ENCODE assay signal across 19 cellular contexts in the genomic region with DNA sequence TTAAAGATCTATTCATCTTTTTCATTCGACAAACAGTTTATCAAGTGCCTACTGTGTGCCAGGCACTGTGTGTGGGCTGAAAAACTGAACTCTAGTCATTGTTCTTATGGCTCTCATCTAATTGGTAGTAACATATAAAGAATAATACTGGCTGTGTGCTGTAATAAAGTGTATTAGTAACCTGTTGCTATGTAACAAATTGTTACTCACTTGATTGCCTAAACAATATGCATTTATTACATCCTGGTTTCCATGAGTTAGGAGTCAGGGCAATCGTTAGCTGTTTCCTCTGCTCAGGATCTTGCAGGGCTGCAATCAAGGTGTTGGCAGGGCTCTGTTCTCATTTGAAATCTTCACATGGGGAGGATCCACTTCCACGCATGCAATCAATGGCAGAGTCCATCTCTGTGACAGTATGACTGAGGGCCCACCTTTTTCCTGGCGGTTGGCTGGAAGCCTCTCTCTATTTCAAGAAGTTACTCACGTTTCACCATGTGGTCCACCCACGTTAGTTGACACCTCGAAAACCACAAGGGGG.
"Had no signal": no experiment of that assay in that cellular context is flagged by ENCODE, and none has a peak within 500 bp of the region (broad histone marks: within the 10 kb centered on the region; RNA-seq: fewer than 3 reads in every experiment).

No MANE protein-coding gene starts in this region.

- ATAC-seq: left lung; stimulated activated naive CD8-positive, alpha-beta T cell treated with anti-CD3 and anti-CD28 coated beads, Interleukin-15, amount 100 ng/mL, for 72 hours had no signal

- H3K36me3 Mint-ChIP-seq: activated naive CD4-positive, alpha-beta T cell treated with anti-CD3 and anti-CD28 coated beads, Interleukin-2, amount 10 ng/mL, durations not matched to agents 7 days and 5 days; natural killer cell had no signal

- H3K9me3 ChIP-seq: left lung, tibial nerve, uterus had no signal

- H3K4me1 ChIP-seq: left lung, tibial nerve, uterus had no signal

- H3K4me3 ChIP-seq: cardiac muscle cell, left lung, lung, tibial nerve, uterus had no signal

- H3K27ac Mint-ChIP-seq: activated CD4-positive, alpha-beta T cell treated with anti-CD3 and anti-CD28 coated beads for 36 hours; activated naive CD8-positive, alpha-beta T cell treated with anti-CD3 and anti-CD28 coated beads, Interleukin-2, amount 50 U/mL, for 24 hours; progenitor cell of endocrine pancreas; stimulated activated naive CD8-positive, alpha-beta T cell treated with anti-CD3 and anti-CD28 coated beads, Interleukin-15, amount 100 ng/mL, for 72 hours had no signal

- H3K36me3 ChIP-seq: cardiac muscle cell, left lung, tibial nerve, uterus had no signal

- DNase-seq: activated CD4-positive, alpha-beta T cell treated with anti-CD3 and anti-CD28 coated beads, Interleukin-2, amount 50 U/mL, for 48 hours; activated effector memory CD4-positive, alpha-beta T cell treated with anti-CD3 and anti-CD28 coated beads, Interleukin-2, amount 50 U/mL, for 16 hours; activated naive CD4-positive, alpha-beta T cell treated with anti-CD3 and anti-CD28 coated beads, Interleukin-2, amount 10 ng/mL, durations not matched to agents 7 days and 5 days; activated naive CD8-positive, alpha-beta T cell treated with anti-CD3 and anti-CD28 coated beads, Interleukin-2, amount 50 U/mL, for 24 hours; effector CD4-positive, alpha-beta T cell; erythroblast; foreskin fibroblast; kidney; left lung; natural killer cell; stimulated activated CD4-positive, alpha-beta T cell treated with anti-CD3 and anti-CD28 coated beads, Interleukin-4, amount 100 ng/mL, for 4 hours; stimulated activated naive CD8-positive, alpha-beta T cell treated with anti-CD3 and anti-CD28 coated beads, Interleukin-15, amount 100 ng/mL, for 72 hours; T-helper 9 cell; uterus had no signal

- H3K4me3 Mint-ChIP-seq: activated CD4-positive, alpha-beta T cell treated with anti-CD3 and anti-CD28 coated beads for 36 hours; activated naive CD4-positive, alpha-beta T cell treated with anti-CD3 and anti-CD28 coated beads, Interleukin-2, amount 10 ng/mL, durations not matched to agents 7 days and 5 days; activated naive CD8-positive, alpha-beta T cell treated with anti-CD3 and anti-CD28 coated beads, Interleukin-2, amount 50 U/mL, for 24 hours; natural killer cell; stimulated activated naive CD8-positive, alpha-beta T cell treated with anti-CD3 and anti-CD28 coated beads, Interleukin-15, amount 100 ng/mL, for 72 hours had no signal

- H3K27me3 ChIP-seq: uterus had no signal

- H3K27ac ChIP-seq: cardiac muscle cell, left lung, tibial nerve, uterus had no signal

- H3K9me3 Mint-ChIP-seq: activated naive CD4-positive, alpha-beta T cell treated with anti-CD3 and anti-CD28 coated beads, Interleukin-2, amount 10 ng/mL, durations not matched to agents 7 days and 5 days; activated naive CD8-positive, alpha-beta T cell treated with anti-CD3 and anti-CD28 coated beads, Interleukin-2, amount 50 U/mL, for 24 hours; natural killer cell; stimulated activated naive CD8-positive, alpha-beta T cell treated with anti-CD3 and anti-CD28 coated beads, Interleukin-15, amount 100 ng/mL, for 72 hours had no signal
